Comparison of ENCODE assay signal across 9 cellular contexts in the genomic region with DNA sequence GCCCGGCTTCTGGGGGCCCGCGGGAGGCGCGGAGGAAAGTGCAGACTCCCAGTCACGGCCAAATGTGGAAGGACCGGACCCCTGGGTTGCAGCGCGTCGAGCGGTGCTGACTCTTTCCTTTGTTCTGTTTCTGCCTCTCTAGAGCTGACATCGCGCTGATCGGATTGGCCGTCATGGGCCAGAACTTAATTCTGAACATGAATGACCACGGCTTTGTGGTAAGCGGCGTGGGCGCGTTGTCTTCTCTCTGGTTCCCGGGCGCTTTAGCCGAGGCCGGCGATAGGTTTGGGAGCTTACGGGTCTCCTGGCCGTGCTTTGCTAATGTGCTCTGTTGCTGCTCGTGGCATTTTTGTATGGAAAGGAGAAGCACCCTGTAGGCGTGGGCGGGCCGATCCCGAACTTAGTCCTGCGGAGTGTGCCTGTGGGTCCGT. TPM values are rescaled to one million over a fixed set of nuclear protein-coding genes. Genes with fewer than 3 reads are reported as not detected.
DNase-seq lines count a peak whose midpoint lies in the region; ATAC-seq, FAIRE-seq and TF ChIP-seq lines count a peak whose summit lies in the region.
"Had no signal": no experiment of that assay in that cellular context is flagged by ENCODE, and none has a peak within 500 bp of the region (broad histone marks: within the 10 kb centered on the region; RNA-seq: fewer than 3 reads in every experiment).

No MANE protein-coding gene starts in this region.

- no peaks in the 10 kb centered on the region for H3K27me3 ChIP-seq in OCI-LY3 (ENCODE audit: low read depth, low read length)
- H3K27me3 ChIP-seq in right lobe of liver, result no peaks in the 10 kb centered on the region
- H3K27me3 ChIP-seq in stomach smooth muscle (ENCODE audit: control insufficient read depth in 1 of 2, insufficient read depth in 2 of 2, low read length in 2 of 2), result no peaks in the 10 kb centered on the region

- peaks cover 27% of the 10 kb centered on the region for H3K79me2 ChIP-seq in OCI-LY3 (ENCODE audit: low read length)

- H4K20me1 ChIP-seq in OCI-LY3 (ENCODE audit: insufficient read depth, low read length), result no peaks in the 10 kb centered on the region

- H3K4me1 ChIP-seq in OCI-LY3 (ENCODE audit: low read length), result peaks cover 7% of the 10 kb centered on the region
- peaks cover 0 to 21% (median 5%) of the 10 kb centered on the region in 4 donors for H3K4me1 ChIP-seq in right lobe of liver
- peaks cover 16% of the 10 kb centered on the region for H3K4me1 ChIP-seq in stomach smooth muscle (ENCODE audit: control insufficient read depth, insufficient read depth, low read length)

- H3K9me3 Mint-ChIP-seq in T-helper 1 cell treated with Interleukin-12 subunit alpha and Interleukin-12 subunit beta and Interleukin-4 antibody, amounts not matched to agents 30 μg/mL and 1 μg/mL, for 36 hours, result no peaks in the 10 kb centered on the region
- H3K9me3 Mint-ChIP-seq in chondrocyte (ENCODE audit: low read depth), result no peaks in the 10 kb centered on the region

- peaks cover 23% of the 10 kb centered on the region for H3K4me1 Mint-ChIP-seq in T-helper 1 cell treated with Interleukin-12 subunit alpha and Interleukin-12 subunit beta and Interleukin-4 antibody, amounts not matched to agents 30 μg/mL and 1 μg/mL, for 36 hours (ENCODE audit: low read depth)
- peaks cover 46% of the 10 kb centered on the region for H3K4me1 Mint-ChIP-seq in chondrocyte (ENCODE audit: low read depth)

- TF ChIP-seq POLR2A in right lobe of liver (IDR thresholded peaks at IDR 0.05), result no peak

- H3K4me3 ChIP-seq in OCI-LY3 (ENCODE audit: low read length) (peak overlapping the region; percentile 89), right lobe of liver (peak overlapping the region; percentile 86 to 96 (median 96)), stomach smooth muscle (ENCODE audit: low read length in 2 of 2) (peak overlapping the region; percentile 83 to 96)

- peak in 3 of 4 donors; percentile 2 to 6 (median 2) for ATAC-seq in right lobe of liver

- no peak overlapping the region for H2AFZ ChIP-seq in OCI-LY3 (ENCODE audit: low read depth, low read length)

- peak overlapping the region; percentile 58 for H3K27ac ChIP-seq in OCI-LY3 (ENCODE audit: low read length)
- peak overlapping the region; percentile 73 to 94 (median 87) for H3K27ac ChIP-seq in right lobe of liver
- peak overlapping the region; percentile 67 for H3K27ac ChIP-seq in stomach smooth muscle (ENCODE audit: low read length)

- H3K9ac ChIP-seq in OCI-LY3 (ENCODE audit: low read length) (peak overlapping the region; percentile 71), stomach smooth muscle (ENCODE audit: low read length in 2 of 2) (peak overlapping the region; percentile 60 to 76)

- DNase-seq in T-helper 1 cell (no peak), chondrocyte (ENCODE audit: low spot score) (no peak), right lobe of liver (peak in 2 of 3 donors; percentile 40 to 66), frontal cortex (ENCODE audit: low spot score in 2 of 2) (no peak), urothelium cell line (ENCODE audit: low spot score) (no peak)

- H3K36me3 ChIP-seq in OCI-LY3 (replicated peaks; ENCODE audit: low read depth, low read length), result peaks cover 7% of the 10 kb centered on the region
- H3K36me3 ChIP-seq in right lobe of liver, result peaks cover 0 to 28% (median 10%) of the 10 kb centered on the region in 4 donors
- peaks cover 9 to 15% of the 10 kb centered on the region in 2 donors for H3K36me3 ChIP-seq in stomach smooth muscle (ENCODE audit: control insufficient read depth in 2 of 2, insufficient read depth in 2 of 2, low read length in 2 of 2)

- peak overlapping the region; percentile 55 for H3K27ac Mint-ChIP-seq in T-helper 1 cell treated with Interleukin-12 subunit alpha and Interleukin-12 subunit beta and Interleukin-4 antibody, amounts not matched to agents 30 μg/mL and 1 μg/mL, for 36 hours
- H3K27ac Mint-ChIP-seq in chondrocyte (ENCODE audit: unreplicated experiment), result peak overlapping the region; percentile 85

- TF ChIP-seq CTCF in OCI-LY3 (IDR thresholded peaks at IDR 0.05; ENCODE audit: low read depth, low read length), result no peak
- TF ChIP-seq CTCF in chondrocyte (IDR thresholded peaks at IDR 0.05), result no peak
- TF ChIP-seq CTCF in right lobe of liver (IDR thresholded peaks at IDR 0.05), result no peak

- H3K4me2 ChIP-seq in OCI-LY3 (ENCODE audit: low read length), result peak overlapping the region; percentile 94

- peaks cover 17% of the 10 kb centered on the region for H3K36me3 Mint-ChIP-seq in T-helper 1 cell treated with Interleukin-12 subunit alpha and Interleukin-12 subunit beta and Interleukin-4 antibody, amounts not matched to agents 30 μg/mL and 1 μg/mL, for 36 hours (ENCODE audit: low read depth)
- H3K36me3 Mint-ChIP-seq in chondrocyte (ENCODE audit: low read depth), result peaks cover 14% of the 10 kb centered on the region

- no peaks in the 10 kb centered on the region for H3K27me3 Mint-ChIP-seq in T-helper 1 cell treated with Interleukin-12 subunit alpha and Interleukin-12 subunit beta and Interleukin-4 antibody, amounts not matched to agents 30 μg/mL and 1 μg/mL, for 36 hours (ENCODE audit: low read depth)
- H3K27me3 Mint-ChIP-seq in chondrocyte (ENCODE audit: low read depth), result no peaks in the 10 kb centered on the region

- peak overlapping the region; percentile 86 for H3K4me3 Mint-ChIP-seq in T-helper 1 cell treated with Interleukin-12 subunit alpha and Interleukin-12 subunit beta and Interleukin-4 antibody, amounts not matched to agents 30 μg/mL and 1 μg/mL, for 36 hours
- peak overlapping the region; percentile 88 for H3K4me3 Mint-ChIP-seq in chondrocyte (ENCODE audit: unreplicated experiment)

- FAIRE-seq in frontal cortex (lab: Jason Lieb, UNC) (no peak), urothelium cell line (lab: Jason Lieb, UNC) (no peak)

- WGBS in right lobe of liver (ENCODE audit: insufficient coverage, low coverage, low lambda C conversion rate, missing lambda C conversion rate), result 1% methylated on average over 22 of the region's 34 CpGs

- no peaks in the 10 kb centered on the region for H3K9me3 ChIP-seq in OCI-LY3 (ENCODE audit: insufficient read depth, low read length)
- H3K9me3 ChIP-seq in right lobe of liver, result no peaks in the 10 kb centered on the region
- no peaks in the 10 kb centered on the region for H3K9me3 ChIP-seq in stomach smooth muscle (ENCODE audit: control insufficient read depth in 2 of 2, low read length in 2 of 2)

- intact Hi-C loops in right lobe of liver (cut with DNase I), result no loop called here

RNA-seq across cellular contexts. Expression of gene PGD, which starts 0.6 kb away (rescaled TPM):
- 114 to 208 TPM (median 118 TPM) in 3 replicates for total RNA-seq in chondrocyte
- total RNA-seq in right lobe of liver, result 100 to 1,000 TPM in 1 of 6 experiments, 10 to 100 TPM in 5; 51.9 to 151 (median 72.0) TPM
- 106 TPM for total RNA-seq in frontal cortex

RNA-seq across cellular contexts. Expression of gene CENPS, which starts 30.7 kb away (rescaled TPM):
- total RNA-seq in chondrocyte (11.3 to 18.7 TPM (median 12.9 TPM) in 3 replicates), right lobe of liver (1 to 10 TPM; 1.8 to 9.3 (median 5.7) TPM), frontal cortex (11.0 TPM)

RNA-seq across cellular contexts. Expression of gene CORT, which starts 50.3 kb away (rescaled TPM):
- total RNA-seq in chondrocyte, result 0.65 TPM in 1 of 3 replicates, not detected in the others
- under 1 TPM in 1 of 6 experiments, not detected in 5; 0.17 TPM for total RNA-seq in right lobe of liver
- total RNA-seq in frontal cortex, result 4.9 TPM
- total RNA-seq: glomerular endothelial cell had no signal

Comparison
In these comparisons a context has a peak if more than half of its experiments do, and no peak if none do; other contexts are left out.
1. DNase-seq: peak in right lobe of liver (2 of 3); none in T-helper 1 cell (0 of 5), chondrocyte (single experiment), frontal cortex (0 of 2) and urothelium cell line (single experiment).
2. Peak in every context shown above with its lines, with median percentiles within 50 percentile points of each other: H3K27ac ChIP-seq and H3K4me3 ChIP-seq.